Comparison of ENCODE assay signal across 2 cellular contexts in the genomic region with DNA sequence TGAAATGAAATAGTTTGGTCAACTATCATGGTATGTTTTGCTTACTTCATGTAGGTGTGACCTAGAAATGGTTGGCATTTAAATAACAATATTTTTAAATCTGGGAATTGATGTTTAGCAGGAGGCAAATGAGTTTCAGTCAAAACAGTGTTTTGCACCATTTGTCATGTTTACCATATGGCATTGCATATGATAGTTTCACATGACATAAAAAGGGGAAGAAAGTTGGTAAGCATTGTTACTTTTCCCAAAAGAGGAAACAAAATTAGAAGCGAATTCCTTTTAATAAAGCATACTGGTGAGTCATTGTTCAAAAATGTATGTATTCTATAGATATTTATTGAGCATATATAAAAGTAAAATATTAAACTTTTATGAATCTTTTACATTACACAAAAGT.
TF ChIP-seq lines count a peak whose summit lies in the region.

No MANE protein-coding gene starts in this region.

TF ChIP-seq in GM23338, 12 proteins besides CTCF, POLR2A, EP300 and RAD21 (continues in another document):
- TF ChIP-seq POLR2AphosphoS5 (IDR thresholded peaks at IDR 0.05; ENCODE audit: low read depth): no peak
- no peak for TF ChIP-seq EZH2phosphoT487 (IDR thresholded peaks at IDR 0.05; ENCODE audit: unreplicated experiment)
- no peak for TF ChIP-seq ZNF331 (CRISPR knock-in tag; IDR thresholded peaks at IDR 0.05; ENCODE audit: low read depth)
- no peak for TF ChIP-seq STAT1 (IDR thresholded peaks at IDR 0.05; ENCODE audit: unreplicated experiment)
- no peak for TF ChIP-seq CREB1 (CRISPR knock-in tag; IDR thresholded peaks at IDR 0.05; ENCODE audit: low read depth)
- no peak for TF ChIP-seq NANOG (IDR thresholded peaks at IDR 0.05; ENCODE audit: borderline replicate concordance)
- no peak for TF ChIP-seq JUNB (IDR thresholded peaks at IDR 0.05; ENCODE audit: unreplicated experiment)
- TF ChIP-seq, protein P1, sequence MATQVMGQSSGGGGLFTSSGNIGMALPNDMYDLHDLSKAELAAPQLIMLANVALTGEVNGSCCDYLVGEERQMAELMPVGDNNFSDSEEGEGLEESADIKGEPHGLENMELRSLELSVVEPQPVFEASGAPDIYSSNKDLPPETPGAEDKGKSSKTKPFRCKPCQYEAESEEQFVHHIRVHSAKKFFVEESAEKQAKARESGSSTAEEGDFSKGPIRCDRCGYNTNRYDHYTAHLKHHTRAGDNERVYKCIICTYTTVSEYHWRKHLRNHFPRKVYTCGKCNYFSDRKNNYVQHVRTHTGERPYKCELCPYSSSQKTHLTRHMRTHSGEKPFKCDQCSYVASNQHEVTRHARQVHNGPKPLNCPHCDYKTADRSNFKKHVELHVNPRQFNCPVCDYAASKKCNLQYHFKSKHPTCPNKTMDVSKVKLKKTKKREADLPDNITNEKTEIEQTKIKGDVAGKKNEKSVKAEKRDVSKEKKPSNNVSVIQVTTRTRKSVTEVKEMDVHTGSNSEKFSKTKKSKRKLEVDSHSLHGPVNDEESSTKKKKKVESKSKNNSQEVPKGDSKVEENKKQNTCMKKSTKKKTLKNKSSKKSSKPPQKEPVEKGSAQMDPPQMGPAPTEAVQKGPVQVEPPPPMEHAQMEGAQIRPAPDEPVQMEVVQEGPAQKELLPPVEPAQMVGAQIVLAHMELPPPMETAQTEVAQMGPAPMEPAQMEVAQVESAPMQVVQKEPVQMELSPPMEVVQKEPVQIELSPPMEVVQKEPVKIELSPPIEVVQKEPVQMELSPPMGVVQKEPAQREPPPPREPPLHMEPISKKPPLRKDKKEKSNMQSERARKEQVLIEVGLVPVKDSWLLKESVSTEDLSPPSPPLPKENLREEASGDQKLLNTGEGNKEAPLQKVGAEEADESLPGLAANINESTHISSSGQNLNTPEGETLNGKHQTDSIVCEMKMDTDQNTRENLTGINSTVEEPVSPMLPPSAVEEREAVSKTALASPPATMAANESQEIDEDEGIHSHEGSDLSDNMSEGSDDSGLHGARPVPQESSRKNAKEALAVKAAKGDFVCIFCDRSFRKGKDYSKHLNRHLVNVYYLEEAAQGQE (IDR thresholded peaks at IDR 0.05; ENCODE audit: unreplicated experiment): no peak
- TF ChIP-seq EZH2 (IDR thresholded peaks at IDR 0.05; ENCODE audit: low read depth, unreplicated experiment): no peak
- no peak for TF ChIP-seq ZNF462 (CRISPR knock-in tag; IDR thresholded peaks at IDR 0.05)
- TF ChIP-seq ZNF114 (CRISPR knock-in tag; IDR thresholded peaks at IDR 0.05): no peak

TF ChIP-seq in H1, 55 proteins besides CTCF, POLR2A, EP300 and RAD21:
- TF ChIP-seq SIN3A (conservative IDR thresholded peaks at IDR 0.05 in 1 of 2, IDR thresholded peaks at IDR 0.05 in 1 of 2; ENCODE audit: low read depth in 1 of 2, low read length in 2 of 2): no peak
- TF ChIP-seq CREB1 (IDR thresholded peaks at IDR 0.05): no peak
- no peak for TF ChIP-seq FOSL1 (IDR thresholded peaks at IDR 0.05; ENCODE audit: insufficient read depth, low read depth, low read length)
- TF ChIP-seq, protein P2, sequence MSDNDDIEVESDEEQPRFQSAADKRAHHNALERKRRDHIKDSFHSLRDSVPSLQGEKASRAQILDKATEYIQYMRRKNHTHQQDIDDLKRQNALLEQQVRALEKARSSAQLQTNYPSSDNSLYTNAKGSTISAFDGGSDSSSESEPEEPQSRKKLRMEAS (IDR thresholded peaks at IDR 0.05): no peak
- no peak for TF ChIP-seq CBX5 (IDR thresholded peaks at IDR 0.05; ENCODE audit: low read depth, low read length)
- no peak for TF ChIP-seq SIX5 (IDR thresholded peaks at IDR 0.05; ENCODE audit: low read depth, low read length)
- no peak for TF ChIP-seq KDM1A (IDR thresholded peaks at IDR 0.05; ENCODE audit: borderline replicate concordance, low read length)
